Comparison of ENCODE assay signal across 11 cellular contexts in the genomic region with DNA sequence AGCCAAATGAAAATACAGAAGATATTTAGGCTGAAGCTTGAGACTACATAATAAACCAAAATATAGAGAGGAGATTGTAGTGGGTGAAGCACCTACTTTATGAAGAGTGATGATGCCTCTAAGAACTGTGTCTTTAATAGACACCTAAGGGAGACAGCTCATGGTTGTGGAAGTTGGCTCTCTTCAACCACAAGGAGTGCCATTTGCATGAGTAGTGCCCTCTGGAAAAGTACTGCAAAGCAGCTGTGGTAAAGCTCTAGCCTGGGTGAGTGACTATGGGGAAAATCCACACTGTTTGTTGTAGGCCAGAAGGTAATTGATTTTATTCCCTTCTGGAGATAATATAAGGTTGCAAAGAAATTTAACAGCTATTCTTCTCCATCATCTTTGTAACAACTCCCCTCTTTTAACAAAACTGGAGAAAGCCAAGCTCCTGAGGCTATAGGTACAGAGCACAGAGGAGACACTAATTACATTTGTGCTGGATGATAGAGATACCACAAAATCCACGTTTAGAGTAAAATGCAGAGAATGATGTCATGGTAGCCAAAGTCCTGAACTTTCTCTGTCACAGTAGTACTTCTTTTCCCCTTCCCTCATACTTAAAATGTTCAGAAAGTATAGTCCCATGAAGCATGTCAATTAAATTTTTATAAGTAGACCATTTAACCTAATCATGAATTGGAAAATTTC.
A peak's percentile ranks its signal among the peaks of the same experiment; 100 is the strongest.
DNase-seq lines count a peak whose midpoint lies in the region; ATAC-seq lines count a peak whose summit lies in the region.
"Had no signal": no experiment of that assay in that cellular context is flagged by ENCODE, and none has a peak within 500 bp of the region (broad histone marks: within the 10 kb centered on the region; RNA-seq: fewer than 3 reads in every experiment).

No MANE protein-coding gene starts in this region.

- peak; percentile 87 for DNase-seq in Daoy (ENCODE audit: low read depth)
- DNase-seq in HS-5 (ENCODE audit: low read depth): peak; percentile 84
- peak; percentile 88 for DNase-seq in amniotic epithelial cell (ENCODE audit: low read depth)
- DNase-seq in myocyte (ENCODE audit: low read depth): peak; percentile 91
- no peak for DNase-seq in naive thymus-derived CD8-positive, alpha-beta T cell
- DNase-seq: caudate nucleus, DMS79, nephron progenitor cell had no signal

- H3K27me3 Mint-ChIP-seq in naive thymus-derived CD8-positive, alpha-beta T cell: no peaks in the 10 kb centered on the region

- no peaks in the 10 kb centered on the region for H3K9me3 Mint-ChIP-seq in naive thymus-derived CD8-positive, alpha-beta T cell
- H3K9me3 Mint-ChIP-seq: nephron progenitor cell had no signal

- peaks cover 17 to 68% (median 49%) of the 10 kb centered on the region in 3 donors for H3K36me3 Mint-ChIP-seq in naive thymus-derived CD8-positive, alpha-beta T cell

- POLR2A ChIA-PET in naive thymus-derived CD8-positive, alpha-beta T cell (lab: Charles Lee): interaction anchor here (1.3 kb wide), 1 partner anchor 10 kb away, joined by 3 read pairs; no protein-coding TSS in a partner anchor

- H3K4me3 Mint-ChIP-seq in naive thymus-derived CD8-positive, alpha-beta T cell: no peak overlapping the region
- H3K4me3 Mint-ChIP-seq: nephron progenitor cell had no signal

- H3K4me1 Mint-ChIP-seq in naive thymus-derived CD8-positive, alpha-beta T cell: peaks cover 2 to 39% (median 21%) of the 10 kb centered on the region in 4 donors
- H3K4me1 Mint-ChIP-seq: nephron progenitor cell had no signal

- peak overlapping the region in 2 of 10 donors; percentile 4 to 19 for H3K27ac Mint-ChIP-seq in naive thymus-derived CD8-positive, alpha-beta T cell
- H3K27ac Mint-ChIP-seq: nephron progenitor cell had no signal

- ATAC-seq in GM21529 (IDR thresholded peaks at IDR 0.05; ENCODE audit: unreplicated experiment): no peak
- ATAC-seq in HG02852 (IDR thresholded peaks at IDR 0.05; ENCODE audit: unreplicated experiment): no peak
- no peak for ATAC-seq in naive thymus-derived CD8-positive, alpha-beta T cell
- ATAC-seq: esophagus mucosa had no signal

Comparison
In these comparisons a context has a peak if more than half of its experiments do, and no peak if none do; other contexts are left out.
1. DNase-seq: peak in Daoy (single experiment), HS-5 (single experiment), amniotic epithelial cell (single experiment) and myocyte (single experiment); none in naive thymus-derived CD8-positive, alpha-beta T cell (0 of 10).